ENCODE assay signal across 8 cellular contexts in the genomic region with DNA sequence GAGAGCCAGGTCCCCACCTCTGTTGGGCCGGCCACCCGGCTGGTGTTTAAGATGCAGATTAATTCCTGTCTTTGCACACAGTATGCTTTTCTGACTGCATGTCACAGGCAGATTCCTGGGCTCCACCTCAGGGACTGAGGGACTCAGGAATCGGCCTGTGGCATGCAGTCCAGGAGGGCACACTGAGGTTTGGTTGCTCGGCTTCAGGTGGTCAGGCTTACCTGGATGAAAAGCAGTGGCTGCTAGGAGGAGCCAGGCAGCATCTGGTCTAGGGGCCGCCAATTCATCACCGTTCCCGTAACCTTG. TPM values are rescaled to one million over a fixed set of nuclear protein-coding genes. Genes with fewer than 3 reads are reported as not detected.
DNase-seq lines count a peak whose midpoint lies in the region; ATAC-seq and TF ChIP-seq lines count a peak whose summit lies in the region.

No MANE protein-coding gene starts in this region.

- no peaks in the 10 kb centered on the region for H3K27me3 ChIP-seq in BJ (ENCODE audit: control insufficient read depth, insufficient read depth, low read length)
- no peaks in the 10 kb centered on the region for H3K27me3 ChIP-seq in colonic mucosa

- peaks cover 19% of the 10 kb centered on the region for H3K4me1 ChIP-seq in colonic mucosa

- H3K4me3 ChIP-seq in BJ (ENCODE audit: low read depth, low read length) (peak overlapping the region; percentile 99), colonic mucosa (peak overlapping the region; percentile 89)

- H3K9me3 ChIP-seq in KOPT-K1 (ENCODE audit: insufficient read depth, low read length, poor library complexity, severe bottlenecking) (no peaks in the 10 kb centered on the region), colonic mucosa (no peaks in the 10 kb centered on the region)

- H3K27me3 Mint-ChIP-seq in naive thymus-derived CD8-positive, alpha-beta T cell: no peaks in the 10 kb centered on the region

- POLR2A ChIA-PET in BJ (lab: Charles Lee): interaction anchor here (0.5 kb wide), 1 partner anchor 323 kb away, joined by 3 read pairs; no protein-coding TSS in a partner anchor
- POLR2A ChIA-PET in naive thymus-derived CD8-positive, alpha-beta T cell (lab: Charles Lee): interaction anchor here (4.2 kb wide), 1 partner anchor 27 kb away, joined by 71 read pairs; a partner anchor contains a TSS

- H3K27ac ChIP-seq in KOPT-K1 (ENCODE audit: low read depth, low read length, poor library complexity, severe bottlenecking): peak overlapping the region; percentile 91
- no peak overlapping the region for H3K27ac ChIP-seq in colonic mucosa

- peak overlapping the region; percentile 48 to 93 (median 81) for H3K27ac Mint-ChIP-seq in naive thymus-derived CD8-positive, alpha-beta T cell

- peak overlapping the region; percentile 85 to 93 (median 90) for H3K4me3 Mint-ChIP-seq in naive thymus-derived CD8-positive, alpha-beta T cell

- DNase-seq in BJ (ENCODE audit: low read depth) (no peak), colonic mucosa (no peak), inferior parietal cortex (ENCODE audit: extremely low spot score) (no peak), hepatic stellate cell (ENCODE audit: low spot score) (no peak), globus pallidus (ENCODE audit: low spot score) (no peak), ureter (ENCODE audit: low spot score) (no peak)
- peak in 1 of 10 donors; percentile 8 for DNase-seq in naive thymus-derived CD8-positive, alpha-beta T cell

- H3K4me1 Mint-ChIP-seq in naive thymus-derived CD8-positive, alpha-beta T cell: peaks cover 29 to 53% (median 48%) of the 10 kb centered on the region in 4 donors

- TF ChIP-seq CTCF in BJ (IDR thresholded peaks at IDR 0.05; ENCODE audit: insufficient read depth, low read depth, low read length): no peak
- TF ChIP-seq CTCF in colonic mucosa (IDR thresholded peaks at IDR 0.05): no peak

- H3K9ac ChIP-seq in colonic mucosa (ENCODE audit: low read depth in 2 of 2, low read length in 2 of 2): peak overlapping the region; percentile 82 to 83

- H3K9me3 Mint-ChIP-seq in naive thymus-derived CD8-positive, alpha-beta T cell: no peaks in the 10 kb centered on the region

- H3K36me3 ChIP-seq in BJ (ENCODE audit: control insufficient read depth, insufficient read depth, low read length) (peaks cover 14% of the 10 kb centered on the region), KOPT-K1 (ENCODE audit: insufficient read depth, low read length) (peaks cover 35% of the 10 kb centered on the region), colonic mucosa (no peaks in the 10 kb centered on the region)

- intact Hi-C loops in colonic mucosa (cut with DNase I): no loop called here

- CTCF ChIA-PET in BJ (lab: Yijun Ruan, JAX): no interaction called here

- peaks cover 0 to 27% (median 5%) of the 10 kb centered on the region in 3 donors for H3K36me3 Mint-ChIP-seq in naive thymus-derived CD8-positive, alpha-beta T cell

- no peak for ATAC-seq in naive thymus-derived CD8-positive, alpha-beta T cell

RNA-seq across cellular contexts. Expression of a gene that starts 1.1 kb away (rescaled TPM):
- 23.8 and 24.4 TPM in 2 replicates for polyA plus RNA-seq in BJ (2011; rRNA removed)
- 15.9 and 18.4 TPM in 2 replicates for polyA minus RNA-seq in BJ (2011; rRNA and poly(A)+ RNA removed)
- total RNA-seq in colonic mucosa (10 to 100 TPM; 22.6 to 38.2 TPM), ureter (30.6 TPM)
- 10 to 100 TPM; 33.5 to 36.1 TPM for total RNA-seq in naive thymus-derived CD8-positive, alpha-beta T cell
- 10 to 100 TPM; 11.2 to 14.9 (median 13.4) TPM for polyA plus RNA-seq in naive thymus-derived CD8-positive, alpha-beta T cell

RNA-seq across cellular contexts. Expression of a gene that starts 27.4 kb away (rescaled TPM):
- not detected in 2 replicates for polyA plus RNA-seq in BJ (2011; rRNA removed)
- polyA minus RNA-seq in BJ (2011; rRNA and poly(A)+ RNA removed): under 0.01 TPM in 2 replicates
- 100 to 1,000 TPM in 1 of 2 donors, 10 to 100 TPM in 1; 23.0 to 104 TPM for total RNA-seq in colonic mucosa
- total RNA-seq in naive thymus-derived CD8-positive, alpha-beta T cell: 10 to 100 TPM; 29.1 to 43.6 TPM
- not detected for polyA plus RNA-seq in naive thymus-derived CD8-positive, alpha-beta T cell
- 13.6 TPM for total RNA-seq in ureter
